4 cellular contexts compared by ENCODE assay signal in genomic region chr1:121161199-121161901, GRCh38. TPM values are rescaled to one million over a fixed set of nuclear protein-coding genes. Genes with fewer than 3 reads are reported as not detected.
DNase-seq lines count a peak whose midpoint lies in the region.
"Not testable (repeated sequence)": the region's sequence is repeated elsewhere in the genome, so short reads cannot be mapped to it uniquely, and the experiment has no call there.
"Had no signal": no experiment of that assay in that cellular context is flagged by ENCODE, and none has a peak within 500 bp of the region (broad histone marks: within the 10 kb centered on the region; RNA-seq: fewer than 3 reads in every experiment).

No MANE protein-coding gene starts in this region.

- peak; percentile 67 for DNase-seq in G401 (ENCODE audit: low spot score)
- DNase-seq in cerebellar cortex (ENCODE audit: low spot score), result peak; percentile 61
- peak; percentile 2 for DNase-seq in middle frontal gyrus (ENCODE audit: extremely low spot score, low spot score)

- in situ Hi-C loops in G401 (cut with HindIII; ENCODE audit: low sequenced_read_pairs), result not testable (repeated sequence)

RNA-seq across cellular contexts. Expression of gene FAM72B, which starts 22.8 kb away (rescaled TPM):
- total RNA-seq in G401 (2014; rRNA removed; shearing (Covaris generic)), result 6.3 and 19.4 TPM in 2 replicates
- total RNA-seq: CD4-positive, alpha-beta memory T cell had no signal

RNA-seq across cellular contexts. Expression of gene SRGAP2C, which starts 23.4 kb away (rescaled TPM):
- 6.8 and 14.8 TPM in 2 replicates for total RNA-seq in G401 (2014; rRNA removed; shearing (Covaris generic))

Comparison
In these comparisons a context has a peak if more than half of its experiments do, and no peak if none do; other contexts are left out.
1. DNase-seq: peak in every context shown above with its lines; median percentile 67 in G401; 61 in cerebellar cortex; 2 in middle frontal gyrus.